In the genomic region with DNA sequence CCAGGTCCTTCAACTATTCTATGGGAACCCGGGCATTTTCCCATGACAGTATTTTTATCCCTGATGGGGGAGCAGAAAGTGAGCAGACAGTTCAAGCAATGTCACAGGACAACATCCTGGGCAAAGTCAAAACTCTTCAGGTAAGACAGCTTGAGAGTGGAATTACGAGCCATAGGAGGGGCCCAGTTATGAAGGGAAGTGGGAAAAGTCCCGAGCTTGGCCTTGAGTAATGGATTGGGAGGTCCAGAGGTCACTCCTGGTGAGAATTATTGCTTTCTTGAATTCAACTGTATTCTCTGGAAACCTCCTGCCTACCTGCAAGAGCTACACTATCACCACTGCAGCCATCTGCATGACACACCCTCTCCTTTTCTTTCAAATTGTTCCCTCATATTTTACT, we compare ENCODE assay signal across 19 cellular contexts.
"Had no signal": no experiment of that assay in that cellular context is flagged by ENCODE, and none has a peak within 500 bp of the region (broad histone marks: within the 10 kb centered on the region; RNA-seq: fewer than 3 reads in every experiment).

No MANE protein-coding gene starts in this region.

- H3K9me3 Mint-ChIP-seq: effector memory CD8-positive, alpha-beta T cell; stimulated activated effector memory CD8-positive, alpha-beta T cell treated with anti-CD3 and anti-CD28 coated beads, Interleukin-12 subunit alpha, Interleukin-12 subunit beta, amount 100 ng/mL, for 72 hours had no signal

- H3K27me3 Mint-ChIP-seq: effector memory CD8-positive, alpha-beta T cell; type B pancreatic cell had no signal

- H3K27ac Mint-ChIP-seq: effector memory CD8-positive, alpha-beta T cell; nephron progenitor cell; stimulated activated effector memory CD8-positive, alpha-beta T cell treated with anti-CD3 and anti-CD28 coated beads, Interleukin-12 subunit alpha, Interleukin-12 subunit beta, amount 100 ng/mL, for 72 hours; type B pancreatic cell had no signal

- H3K36me3 Mint-ChIP-seq: stimulated activated effector memory CD8-positive, alpha-beta T cell treated with anti-CD3 and anti-CD28 coated beads, Interleukin-12 subunit alpha, Interleukin-12 subunit beta, amount 100 ng/mL, for 72 hours had no signal

- ATAC-seq: effector memory CD8-positive, alpha-beta T cell; left lung; naive thymus-derived CD8-positive, alpha-beta T cell; pancreas; right lobe of liver; stimulated activated effector memory CD8-positive, alpha-beta T cell treated with anti-CD3 and anti-CD28 coated beads, Interleukin-12 subunit alpha, Interleukin-12 subunit beta, amount 100 ng/mL, for 72 hours had no signal

- H3K4me3 Mint-ChIP-seq: effector memory CD8-positive, alpha-beta T cell; nephron progenitor cell; stimulated activated effector memory CD8-positive, alpha-beta T cell treated with anti-CD3 and anti-CD28 coated beads, Interleukin-12 subunit alpha, Interleukin-12 subunit beta, amount 100 ng/mL, for 72 hours; type B pancreatic cell had no signal

- DNase-seq: cortex of kidney; effector memory CD8-positive, alpha-beta T cell; head of caudate nucleus; kidney; left lung; mesenchymal stem cell; midbrain; naive thymus-derived CD8-positive, alpha-beta T cell; nephron progenitor cell; pancreas; right lobe of liver; stimulated activated CD4-positive, alpha-beta T cell treated with anti-CD3 and anti-CD28 coated beads, Interleukin-12 subunit alpha, Interleukin-12 subunit beta, amount 100 ng/mL, for 4 hours; stimulated activated CD4-positive, alpha-beta T cell treated with anti-CD3 and anti-CD28 coated beads, Interleukin-1b, Interleukin-23, amount 100 ng/mL, for 48 hours; stimulated activated CD4-positive, alpha-beta T cell treated with anti-CD3 and anti-CD28 coated beads, Interleukin-4, amount 100 ng/mL, for 24 hours; stimulated activated naive CD4-positive, alpha-beta T cell treated with Interleukin-2 at 50 U/mL for 16 hours; stomach; thyroid gland had no signal
